In genomic region chr12:11348439-11348838, GRCh38 we compare ENCODE assay signal across 33 cellular contexts. TPM values are rescaled to one million over a fixed set of nuclear protein-coding genes. Genes with fewer than 3 reads are reported as not detected.
"Had no signal": no experiment of that assay in that cellular context is flagged by ENCODE, and none has a peak within 500 bp of the region (broad histone marks: within the 10 kb centered on the region; RNA-seq: fewer than 3 reads in every experiment).

No MANE protein-coding gene starts in this region.

- H3K4me1 ChIP-seq: ascending aorta, Peyer's patch had no signal

- DNase-seq: activated B cell treated with CpG ODN at 0.5 μM for 24 hours; activated CD4-positive, alpha-beta memory T cell treated with anti-CD3 and anti-CD28 coated beads for 36 hours; activated CD4-positive, alpha-beta T cell treated with anti-CD3 and anti-CD28 coated beads for 4 hours; activated CD4-positive, alpha-beta T cell treated with anti-CD3 and anti-CD28 coated beads, Interleukin-2, amount 50 U/mL, for 1 hour; activated CD4-positive, CD25-positive, alpha-beta regulatory T cell treated with anti-CD3 and anti-CD28 coated beads, Interleukin-2, amount 50 U/mL, for 72 hours; activated CD8-positive, alpha-beta memory T cell treated with anti-CD3 and anti-CD28 coated beads, Interleukin-2, amount 50 U/mL, for 48 hours; activated gamma-delta T cell; activated naive CD4-positive, alpha-beta T cell treated with Interleukin-2 at 50 U/mL for 16 hours; activated naive CD8-positive, alpha-beta T cell treated with anti-CD3 and anti-CD28 coated beads, Interleukin-2, amount 10 ng/mL, durations not matched to agents 7 days and 5 days; activated T-cell treated with anti-CD3 and anti-CD28 coated beads, Interleukin-2, amount 50 U/mL, for 72 hours; amygdala; NCI-H1092 treated with DMSO at 0.1 percent for 48 hours; NCI-H146; NCI-H187; NCI-H2029 treated with DMSO at 0.1 percent for 48 hours; NCI-H2107; NCI-H2171; NCI-H510A; NCI-H748 treated with DMSO at 0.1 percent for 48 hours; NK-92 treated with Interleukin-12 subunit alpha and Interleukin-12 subunit beta, amount 100 ng/mL, for 24 hours; Peyer's patch; RPMI8226; T-helper 1 cell; T-helper 2 cell; T-helper 9 cell had no signal

- H3K36me3 Mint-ChIP-seq: activated CD4-positive, alpha-beta memory T cell treated with anti-CD3 and anti-CD28 coated beads for 36 hours; activated naive CD4-positive, alpha-beta T cell treated with anti-CD3 and anti-CD28 coated beads, Interleukin-2, amount 50 U/mL, for 24 hours; activated naive CD8-positive, alpha-beta T cell treated with anti-CD3 and anti-CD28 coated beads, Interleukin-2, amount 10 ng/mL, durations not matched to agents 7 days and 5 days had no signal

- H3K9me3 ChIP-seq: ascending aorta, Peyer's patch had no signal

- H3K4me1 Mint-ChIP-seq: activated B cell treated with CpG ODN at 0.5 μM for 24 hours; activated naive CD4-positive, alpha-beta T cell treated with anti-CD3 and anti-CD28 coated beads, Interleukin-2, amount 50 U/mL, for 24 hours; activated naive CD8-positive, alpha-beta T cell treated with anti-CD3 and anti-CD28 coated beads, Interleukin-2, amount 10 ng/mL, durations not matched to agents 7 days and 5 days; activated T-helper 17 cell treated with anti-CD3 and anti-CD28 coated beads, Interleukin-2, amount 50 U/mL, for 72 hours had no signal

- H3K36me3 ChIP-seq: ascending aorta, Peyer's patch had no signal

- H3K27me3 Mint-ChIP-seq: activated B cell treated with CpG ODN at 0.5 μM for 24 hours; activated CD4-positive, alpha-beta memory T cell treated with anti-CD3 and anti-CD28 coated beads for 36 hours; activated T-helper 17 cell treated with anti-CD3 and anti-CD28 coated beads, Interleukin-2, amount 50 U/mL, for 72 hours had no signal

- ATAC-seq: activated T-cell treated with anti-CD3 and anti-CD28 coated beads, Interleukin-2, amount 50 U/mL, for 72 hours; activated T-helper 17 cell treated with anti-CD3 and anti-CD28 coated beads, Interleukin-2, amount 50 U/mL, for 72 hours had no signal

- H3K9me3 Mint-ChIP-seq: activated CD4-positive, alpha-beta memory T cell treated with anti-CD3 and anti-CD28 coated beads for 36 hours had no signal

- H3K4me3 ChIP-seq: ascending aorta, Peyer's patch had no signal

- H3K27me3 ChIP-seq: ascending aorta, Peyer's patch had no signal

- H3K27ac ChIP-seq: ascending aorta, Peyer's patch, VCaP had no signal

- H3K4me3 Mint-ChIP-seq: activated B cell treated with CpG ODN at 0.5 μM for 24 hours; activated CD4-positive, alpha-beta memory T cell treated with anti-CD3 and anti-CD28 coated beads for 36 hours; activated naive CD4-positive, alpha-beta T cell treated with anti-CD3 and anti-CD28 coated beads, Interleukin-2, amount 50 U/mL, for 24 hours; activated naive CD8-positive, alpha-beta T cell treated with anti-CD3 and anti-CD28 coated beads, Interleukin-2, amount 10 ng/mL, durations not matched to agents 7 days and 5 days; activated T-cell treated with anti-CD3 and anti-CD28 coated beads, Interleukin-2, amount 50 U/mL, for 72 hours; activated T-helper 17 cell treated with anti-CD3 and anti-CD28 coated beads, Interleukin-2, amount 50 U/mL, for 72 hours had no signal

RNA-seq across cellular contexts. Expression of gene PRB4, which starts 38.2 kb away (rescaled TPM):
- total RNA-seq: activated B cell treated with CpG ODN at 0.5 μM for 24 hours; activated CD4-positive, alpha-beta memory T cell treated with anti-CD3 and anti-CD28 coated beads for 36 hours; activated naive CD8-positive, alpha-beta T cell treated with anti-CD3 and anti-CD28 coated beads, Interleukin-2, amount 10 ng/mL, durations not matched to agents 7 days and 5 days; activated T-cell treated with anti-CD3 and anti-CD28 coated beads, Interleukin-2, amount 50 U/mL, for 72 hours; activated T-helper 17 cell treated with anti-CD3 and anti-CD28 coated beads, Interleukin-2, amount 50 U/mL, for 72 hours; ascending aorta; cardiac septum; M059J; PC-3; Peyer's patch had no signal
- polyA plus RNA-seq: adipose tissue had no signal

RNA-seq across cellular contexts. Expression of gene PRB2, which starts 46.9 kb away (rescaled TPM):
- total RNA-seq: activated B cell treated with CpG ODN at 0.5 μM for 24 hours; activated CD4-positive, alpha-beta memory T cell treated with anti-CD3 and anti-CD28 coated beads for 36 hours; activated naive CD8-positive, alpha-beta T cell treated with anti-CD3 and anti-CD28 coated beads, Interleukin-2, amount 10 ng/mL, durations not matched to agents 7 days and 5 days; activated T-cell treated with anti-CD3 and anti-CD28 coated beads, Interleukin-2, amount 50 U/mL, for 72 hours; activated T-helper 17 cell treated with anti-CD3 and anti-CD28 coated beads, Interleukin-2, amount 50 U/mL, for 72 hours; ascending aorta; cardiac septum; M059J; PC-3; Peyer's patch had no signal
- polyA plus RNA-seq: adipose tissue had no signal
